ENCODE assay signal across 19 cellular contexts in genomic region chr17:60387666-60388065, GRCh38. TPM values are rescaled to one million over a fixed set of nuclear protein-coding genes. Genes with fewer than 3 reads are reported as not detected.
"Had no signal": no experiment of that assay in that cellular context is flagged by ENCODE, and none has a peak within 500 bp of the region (broad histone marks: within the 10 kb centered on the region; RNA-seq: fewer than 3 reads in every experiment).

No MANE protein-coding gene starts in this region.

- H3K36me3 ChIP-seq: esophagus muscularis mucosa, ovary, WERI-Rb-1 had no signal

- H3K4me3 Mint-ChIP-seq: activated CD4-positive, alpha-beta memory T cell treated with anti-CD3 and anti-CD28 coated beads, Interleukin-2, amount 10 ng/mL, durations not matched to agents 7 days and 5 days; activated CD4-positive, alpha-beta T cell treated with anti-CD3 and anti-CD28 coated beads for 36 hours; immature natural killer cell; nephron progenitor cell had no signal

- H3K27me3 ChIP-seq: esophagus muscularis mucosa, ovary had no signal

- H3K9me3 ChIP-seq: esophagus muscularis mucosa, ovary had no signal

- H3K27ac ChIP-seq: ovary, WERI-Rb-1 had no signal

- H3K27ac Mint-ChIP-seq: activated CD4-positive, alpha-beta memory T cell treated with anti-CD3 and anti-CD28 coated beads, Interleukin-2, amount 10 ng/mL, durations not matched to agents 7 days and 5 days; activated CD4-positive, alpha-beta T cell treated with anti-CD3 and anti-CD28 coated beads for 36 hours; activated naive CD4-positive, alpha-beta T cell treated with anti-CD3 and anti-CD28 coated beads, Interleukin-2, amount 50 U/mL, for 72 hours; nephron progenitor cell had no signal

- DNase-seq: activated CD4-positive, alpha-beta memory T cell treated with anti-CD3 and anti-CD28 coated beads, Interleukin-2, amount 10 ng/mL, durations not matched to agents 7 days and 5 days; activated CD4-positive, alpha-beta T cell treated with anti-CD3 and anti-CD28 coated beads for 36 hours; activated CD8-positive, alpha-beta memory T cell treated with anti-CD3 and anti-CD28 coated beads, Interleukin-2, amount 50 U/mL, for 4 hours; activated effector memory CD4-positive, alpha-beta T cell treated with anti-CD3 and anti-CD28 coated beads, Interleukin-2, amount 50 U/mL, for 16 hours; activated T-cell treated with anti-CD3 and anti-CD28 coated beads, Interleukin-2, amount 50 U/mL, for 48 hours; caudate nucleus; glutamatergic neuron; immature natural killer cell; nephron progenitor cell; ovary; stimulated activated naive CD8-positive, alpha-beta T cell treated with anti-CD3 and anti-CD28 coated beads, Interleukin-15, Interleukin-2, amounts not matched to agents 100 U/mL and 50 U/mL, for 24 hours; trophoblast cell; WERI-Rb-1 had no signal

- H3K36me3 Mint-ChIP-seq: immature natural killer cell had no signal

- H3K4me3 ChIP-seq: esophagus muscularis mucosa, ovary had no signal

- H3K27me3 Mint-ChIP-seq: activated CD4-positive, alpha-beta memory T cell treated with anti-CD3 and anti-CD28 coated beads, Interleukin-2, amount 10 ng/mL, durations not matched to agents 7 days and 5 days; activated CD4-positive, alpha-beta T cell treated with anti-CD3 and anti-CD28 coated beads for 36 hours had no signal

- ATAC-seq: activated CD4-positive, alpha-beta T cell treated with anti-CD3 and anti-CD28 coated beads for 36 hours; activated naive CD4-positive, alpha-beta T cell treated with anti-CD3 and anti-CD28 coated beads, Interleukin-2, amount 50 U/mL, for 72 hours; sciatic nerve; stimulated activated naive CD8-positive, alpha-beta T cell treated with anti-CD3 and anti-CD28 coated beads, Interleukin-15, Interleukin-2, amounts not matched to agents 100 U/mL and 50 U/mL, for 24 hours had no signal

- H3K9me3 Mint-ChIP-seq: activated CD4-positive, alpha-beta memory T cell treated with anti-CD3 and anti-CD28 coated beads, Interleukin-2, amount 10 ng/mL, durations not matched to agents 7 days and 5 days; activated naive CD4-positive, alpha-beta T cell treated with anti-CD3 and anti-CD28 coated beads, Interleukin-2, amount 50 U/mL, for 72 hours; immature natural killer cell; nephron progenitor cell had no signal

RNA-seq across cellular contexts. Expression of gene CHCT1, which starts 34.6 kb away (rescaled TPM):
- total RNA-seq: activated CD4-positive, alpha-beta memory T cell treated with anti-CD3 and anti-CD28 coated beads, Interleukin-2, amount 10 ng/mL, durations not matched to agents 7 days and 5 days; esophagus muscularis mucosa; fibroblast of villous mesenchyme; lower leg skin; ovary; sciatic nerve; T-helper 1 cell treated with Interleukin-12 subunit alpha and Interleukin-12 subunit beta and Interleukin-4 antibody, amounts not matched to agents 30 ng/mL and 1 ng/mL, for 36 hours had no signal
- polyA plus RNA-seq: immature natural killer cell had no signal
